In the genomic region with DNA sequence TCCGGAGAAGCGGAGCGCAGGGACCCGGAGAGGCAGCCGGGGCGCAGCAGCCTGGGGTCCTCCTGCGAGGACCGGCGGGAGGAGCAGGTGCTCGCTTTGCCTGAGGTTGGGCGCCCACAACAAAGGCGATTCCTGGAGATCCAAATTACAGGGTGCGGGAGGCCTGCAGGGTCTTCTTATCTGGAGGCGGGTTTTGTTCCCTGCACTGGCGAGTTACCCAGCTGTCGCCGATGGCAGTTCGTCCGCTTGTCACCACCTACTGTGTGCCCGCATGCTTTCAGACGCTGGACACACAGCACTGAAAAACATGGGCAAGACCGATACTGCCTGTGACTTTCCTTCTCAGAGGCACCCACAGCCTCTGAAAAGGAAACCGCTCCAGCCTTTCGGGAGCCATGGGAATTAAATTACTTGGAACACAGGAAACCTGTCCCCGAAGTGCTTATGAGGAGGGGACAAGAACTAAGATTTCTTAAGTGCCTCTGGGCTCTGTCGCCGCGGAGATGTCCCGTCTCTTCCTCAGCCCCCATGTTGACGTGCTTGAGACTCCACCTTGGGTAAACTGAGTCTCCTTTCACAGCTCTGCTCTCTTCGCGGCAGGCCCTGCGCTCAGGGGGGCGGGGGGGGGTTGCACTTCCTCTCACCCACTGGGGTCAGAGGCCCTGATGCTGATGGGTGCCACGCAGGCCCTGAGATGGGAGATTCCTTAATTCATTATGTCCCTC, we compare ENCODE assay signal across 8 cellular contexts. TPM values are rescaled to one million over a fixed set of nuclear protein-coding genes. Genes with fewer than 3 reads are reported as not detected.
A peak's percentile ranks its signal among the peaks of the same experiment; 100 is the strongest.
DNase-seq lines count a peak whose midpoint lies in the region; ATAC-seq and TF ChIP-seq lines count a peak whose summit lies in the region.

No MANE protein-coding gene starts in this region.

- no peak for TF ChIP-seq POLR2A in uterus (IDR thresholded peaks at IDR 0.05)

- peaks cover 6% of the 10 kb centered on the region for H3K27me3 Mint-ChIP-seq in brain
- peaks cover 2% of the 10 kb centered on the region for H3K27me3 Mint-ChIP-seq in memory B cell

- ATAC-seq in memory B cell (ENCODE audit: low read depth), result no peak

- H3K9me3 ChIP-seq in A673 (ENCODE audit: low read depth, low read length, poor library complexity, severe bottlenecking), result no peaks in the 10 kb centered on the region
- no peaks in the 10 kb centered on the region for H3K9me3 ChIP-seq in HUES64 (ENCODE audit: insufficient read depth, low read depth, low read length)
- no peaks in the 10 kb centered on the region for H3K9me3 ChIP-seq in uterus

- peaks cover 41% of the 10 kb centered on the region for H3K4me1 Mint-ChIP-seq in brain
- peaks cover 4% of the 10 kb centered on the region for H3K4me1 Mint-ChIP-seq in memory B cell

- CTCF ChIA-PET in A673 (lab: Charles Lee), result no interaction called here

- H3K9ac ChIP-seq in HUES64 (ENCODE audit: low read depth, low read length), result peak overlapping the region; percentile 91

- H3K4me3 Mint-ChIP-seq in brain (peak overlapping the region; percentile 83 to 90 (median 87)), memory B cell (peak overlapping the region; percentile 75)

- H3K36me3 ChIP-seq in A673 (ENCODE audit: insufficient read depth, low read length, poor library complexity, severe bottlenecking) (peaks cover 1% of the 10 kb centered on the region), HUES64 (ENCODE audit: insufficient read depth, low read length) (peaks cover 4% of the 10 kb centered on the region; the same call in 1 of the 2 replicates), uterus (no peaks in the 10 kb centered on the region)

- H3K27ac ChIP-seq in A673 (ENCODE audit: low read depth, low read length, poor library complexity, severe bottlenecking) (peak overlapping the region; percentile 74), HUES64 (ENCODE audit: low read depth, low read length) (no peak overlapping the region), uterus (peak overlapping the region; percentile 96)

- H3K4me1 ChIP-seq in A673 (ENCODE audit: insufficient read depth, low read length, poor library complexity, severe bottlenecking), result peaks cover 48% of the 10 kb centered on the region
- H3K4me1 ChIP-seq in HUES64 (ENCODE audit: insufficient read depth, low read length), result peaks cover 35% of the 10 kb centered on the region
- peaks cover 0 to 11% of the 10 kb centered on the region in 2 donors for H3K4me1 ChIP-seq in uterus

- peaks cover 0 to 3% (median 0%) of the 10 kb centered on the region in 5 experiments for H3K9me3 Mint-ChIP-seq in brain
- no peaks in the 10 kb centered on the region for H3K9me3 Mint-ChIP-seq in memory B cell

- no peak for TF ChIP-seq CTCF in A673 (conservative IDR thresholded peaks at IDR 0.05; ENCODE audit: low read depth, low read length)
- TF ChIP-seq CTCF in brain (conservative IDR thresholded peaks at IDR 0.05), result no peak
- TF ChIP-seq CTCF in uterus (IDR thresholded peaks at IDR 0.05), result no peak

- POLR2A ChIA-PET in A673 (lab: Charles Lee; ENCODE audit: low non-redundant PET), result no interaction called here

- intact Hi-C loops in A673 (cut with micrococcal nuclease; ENCODE audit: unreplicated experiment), result loop anchor here (2.0 to 10.0 kb wide), 4 partner anchors 57 to 215 kb away; a partner anchor contains a TSS
- intact Hi-C loops in uterus (cut with DNase I; ENCODE audit: low total_unique reads), result loop anchor here (10.0 kb wide), 2 partner anchors 175 to 375 kb away; no protein-coding TSS in a partner anchor

- H3K27me3 ChIP-seq in A673 (replicated peaks; ENCODE audit: insufficient read depth, low read depth, low read length, poor library complexity) (no peaks in the 10 kb centered on the region), HUES64 (ENCODE audit: insufficient read depth, low read length) (peaks cover 23% of the 10 kb centered on the region), uterus (no peaks in the 10 kb centered on the region)

- DNase-seq in A673 (ENCODE audit: low spot score), result peak; percentile 57
- no peak for DNase-seq in memory B cell (ENCODE audit: low spot score in 2 of 2)
- DNase-seq in uterus, result peak in 1 of 2 donors; percentile 26
- no peak for DNase-seq in kidney tubule cell (ENCODE audit: low spot score)
- no peak for DNase-seq in NCI-H774 (lab: John Stamatoyannopoulos, UW)
- no peak for DNase-seq in GOT3 (lab: John Stamatoyannopoulos, UW)

- no peaks in the 10 kb centered on the region for H3K36me3 Mint-ChIP-seq in brain
- H3K36me3 Mint-ChIP-seq in memory B cell, result no peaks in the 10 kb centered on the region

- peak overlapping the region; percentile 78 to 92 (median 92) for H3K27ac Mint-ChIP-seq in brain
- H3K27ac Mint-ChIP-seq in memory B cell, result no peak overlapping the region

- WGBS in HUES64, result 5% methylated on average over 35 of the region's 35 CpGs

- H3K4me3 ChIP-seq in A673 (ENCODE audit: low read depth, low read length, poor library complexity, severe bottlenecking) (peak overlapping the region; percentile 63), HUES64 (ENCODE audit: low read length) (peak overlapping the region; percentile 97), uterus (peak overlapping the region; percentile 55 to 97)

- BruUV-seq in A673 (replicated peaks; lab: Mats Ljungman, UMichigan), result no TSS peak

RNA-seq across cellular contexts. Expression of a gene that starts 1.3 kb away (rescaled TPM):
- total RNA-seq in A673 (2021) (32.4 and 36.1 TPM in 2 replicates), uterus (10 to 100 TPM; 19.7 to 61.5 (median 48.4) TPM)
- polyA plus RNA-seq in HUES64 (2013, experiment 1 of 2), result 13.8 TPM
- 19.4 TPM for polyA plus RNA-seq in HUES64 (2013, experiment 2 of 2)
- polyA plus RNA-seq in brain (ENCODE audit: insufficient read depth, low read depth, low replicate concordance), result 16.5 TPM

RNA-seq across cellular contexts. Expression of a gene that starts 43.4 kb away (rescaled TPM):
- total RNA-seq in A673 (2021) (91.1 and 94.5 TPM in 2 replicates), uterus (10 to 100 TPM in 2 of 4 donors, 1 to 10 TPM in 2; 1.3 to 28.7 (median 10.6) TPM)
- polyA plus RNA-seq in HUES64 (2013, experiment 1 of 2), result 55.0 TPM
- polyA plus RNA-seq in HUES64 (2013, experiment 2 of 2), result 61.0 TPM
- polyA plus RNA-seq in brain (ENCODE audit: insufficient read depth, low read depth, low replicate concordance), result 43.6 TPM
